Comparison of ENCODE assay signal across 10 cellular contexts in the genomic region with DNA sequence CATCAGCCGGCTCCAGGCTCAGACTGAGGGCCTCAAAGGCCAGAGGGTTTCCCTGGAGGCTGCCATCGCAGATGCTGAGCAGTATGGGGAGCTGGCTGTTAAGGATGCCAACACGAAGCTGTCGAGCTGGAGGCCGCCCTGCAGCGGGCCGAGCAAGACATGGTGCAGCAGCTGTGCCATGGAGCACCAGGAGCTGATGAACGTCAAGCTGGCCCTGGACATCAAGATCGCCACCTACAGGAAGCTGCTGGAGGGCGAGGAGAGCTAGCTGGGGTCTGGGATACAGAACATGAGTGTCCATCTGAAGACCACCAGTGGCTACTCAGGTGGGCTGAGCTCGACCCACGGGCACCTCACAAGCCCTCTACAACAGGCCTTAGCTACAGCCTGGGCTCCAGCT.
DNase-seq lines count a peak whose midpoint lies in the region; TF ChIP-seq lines count a peak whose summit lies in the region.
"Had no signal": no experiment of that assay in that cellular context is flagged by ENCODE, and none has a peak within 500 bp of the region (broad histone marks: within the 10 kb centered on the region; RNA-seq: fewer than 3 reads in every experiment).

No MANE protein-coding gene starts in this region.

- H2AFZ ChIP-seq in OCI-LY3 (ENCODE audit: low read depth, low read length): no peak overlapping the region

- H3K79me2 ChIP-seq in OCI-LY3 (ENCODE audit: low read length): no peaks in the 10 kb centered on the region

- H4K20me1 ChIP-seq in OCI-LY3 (ENCODE audit: insufficient read depth, low read length): no peaks in the 10 kb centered on the region

- H3K27me3 ChIP-seq in OCI-LY3 (ENCODE audit: low read depth, low read length): no peaks in the 10 kb centered on the region

- no peaks in the 10 kb centered on the region for H3K4me1 ChIP-seq in OCI-LY3 (ENCODE audit: low read length)

- no peak overlapping the region for H3K9ac ChIP-seq in OCI-LY3 (ENCODE audit: low read length)
- H3K9ac ChIP-seq: KMS-11 had no signal

- intact Hi-C loops in posterior cingulate gyrus (cut with DNase I): no loop called here

- DNase-seq in AG10803 (ENCODE audit: low read depth): no peak
- DNase-seq in GM10248 (ENCODE audit: extremely low spot score): no peak
- no peak for DNase-seq in fibroblast of pulmonary artery (ENCODE audit: low read depth)
- no peak for DNase-seq in midbrain (lab: John Stamatoyannopoulos, UW)
- DNase-seq in GOT3 (lab: John Stamatoyannopoulos, UW): no peak
- no peak for DNase-seq in posterior cingulate gyrus
- DNase-seq in SIG-M5 (lab: John Stamatoyannopoulos, UW): no peak
- DNase-seq: immature natural killer cell had no signal

- CTCF ChIA-PET in GM10248 (lab: Yijun Ruan, JAX): interaction anchor here (0.9 to 5.1 kb wide), 14 partner anchors 11 to 80 kb away, joined by 3 to 39 read pairs (median 4); no protein-coding TSS in a partner anchor

- H3K4me2 ChIP-seq in OCI-LY3 (ENCODE audit: low read length): no peak overlapping the region
- H3K4me2 ChIP-seq: KMS-11 had no signal

- H3K36me3 ChIP-seq in OCI-LY3 (replicated peaks; ENCODE audit: low read depth, low read length): no peaks in the 10 kb centered on the region

- H3K4me3 ChIP-seq in AG10803 (ENCODE audit: low read length): no peak overlapping the region
- H3K4me3 ChIP-seq in OCI-LY3 (ENCODE audit: low read length): no peak overlapping the region
- no peak overlapping the region for H3K4me3 ChIP-seq in fibroblast of pulmonary artery (replicated peaks; ENCODE audit: low read depth, low read length)

- POLR2A ChIA-PET in GM10248 (lab: Yijun Ruan, JAX): no interaction called here

- H3K9me3 ChIP-seq in OCI-LY3 (ENCODE audit: insufficient read depth, low read length): no peaks in the 10 kb centered on the region

- no peak overlapping the region for H3K27ac ChIP-seq in OCI-LY3 (ENCODE audit: low read length)
- H3K27ac ChIP-seq: KMS-11 had no signal

- TF ChIP-seq CTCF in AG10803 (conservative IDR thresholded peaks at IDR 0.05; ENCODE audit: low read length) (peak; percentile 26), GM10248 (IDR thresholded peaks at IDR 0.05; ENCODE audit: control extremely low read depth, extremely low read depth, low read depth, missing control alignments) (peak; percentile 27), OCI-LY3 (IDR thresholded peaks at IDR 0.05; ENCODE audit: low read depth, low read length) (peak; percentile 35), fibroblast of pulmonary artery (IDR thresholded peaks at IDR 0.05; ENCODE audit: low read length, missing control alignments) (peak; percentile 17)
